ENCODE assay signal across 8 cellular contexts in the genomic region with DNA sequence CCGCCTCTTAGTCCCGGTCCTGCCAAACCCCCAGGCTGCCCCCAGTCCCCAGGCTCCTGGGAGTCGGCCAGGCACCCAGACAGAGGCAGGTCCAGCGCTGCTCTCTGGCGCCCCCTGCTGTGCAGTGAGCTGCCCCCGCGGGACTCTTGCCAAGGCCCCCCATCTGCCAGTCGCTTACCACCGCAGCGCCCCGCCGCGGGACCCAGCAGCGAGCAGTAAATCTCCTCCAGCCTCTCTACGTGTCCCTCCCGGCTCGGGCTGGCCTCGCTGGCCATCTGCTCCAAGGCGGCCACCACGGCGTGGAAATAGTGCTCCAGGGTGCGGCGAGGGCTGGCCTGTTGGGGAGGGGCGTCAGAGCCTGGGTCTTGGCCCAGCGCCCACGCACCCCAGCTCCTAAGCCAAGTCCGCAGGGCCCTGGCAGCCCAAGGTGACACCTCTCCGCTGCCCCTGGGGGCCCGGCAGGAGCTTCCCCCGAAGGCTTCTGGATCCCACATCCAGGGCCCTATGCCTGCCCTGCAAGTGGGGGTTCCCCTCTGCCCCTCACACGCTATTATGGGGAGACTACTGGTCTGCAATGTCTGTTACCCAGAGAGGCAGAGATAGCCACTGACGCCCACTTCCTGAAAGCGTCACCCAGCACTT. TPM values are rescaled to one million over a fixed set of nuclear protein-coding genes. Genes with fewer than 3 reads are reported as not detected.
A peak's percentile ranks its signal among the peaks of the same experiment; 100 is the strongest.
DNase-seq lines count a peak whose midpoint lies in the region; ATAC-seq and TF ChIP-seq lines count a peak whose summit lies in the region.

No MANE protein-coding gene starts in this region.

- no peaks in the 10 kb centered on the region for H3K4me1 Mint-ChIP-seq in activated T-helper 2 cell treated with anti-CD3 and anti-CD28 coated beads, Interferon-gamma antibody, Interleukin-2, Interleukin-4, amounts not matched to agents 10 μg/mL and 5 μg/mL and 100 μg/mL, durations not matched to agents 14 hours and 24 hours and 36 hours (ENCODE audit: low read depth)

- no peaks in the 10 kb centered on the region for H3K9me3 ChIP-seq in HEK293 (ENCODE audit: control insufficient read depth, insufficient read depth, low read depth, low read length)

- H3K27ac Mint-ChIP-seq in activated T-helper 2 cell treated with anti-CD3 and anti-CD28 coated beads, Interferon-gamma antibody, Interleukin-2, Interleukin-4, amounts not matched to agents 10 μg/mL and 5 μg/mL and 100 μg/mL, durations not matched to agents 14 hours and 24 hours and 36 hours, result no peak overlapping the region

- no peaks in the 10 kb centered on the region for H3K36me3 ChIP-seq in HEK293 (ENCODE audit: control insufficient read depth in 2 of 2, insufficient read depth in 1 of 2, low read length in 2 of 2)

- H3K4me3 ChIP-seq in AG09309 (ENCODE audit: control insufficient read depth, low read depth, low read length) (no peak overlapping the region), HEK293 (ENCODE audit: low read depth, low read length) (no peak overlapping the region)

- DNase-seq in AG09309 (ENCODE audit: low read depth) (no peak), activated T-cell treated with anti-CD3 and anti-CD28 coated beads for 24 hours (ENCODE audit: low read depth) (peak; percentile 7), kidney tubule cell (ENCODE audit: low spot score) (peak; percentile 6), pons (ENCODE audit: low spot score) (no peak)
- no peak for DNase-seq in activated T-helper 2 cell treated with anti-CD3 and anti-CD28 coated beads, Interferon-gamma antibody, Interleukin-2, Interleukin-4, amounts not matched to agents 10 μg/mL and 5 μg/mL and 100 μg/mL, durations not matched to agents 14 hours and 24 hours and 36 hours (ENCODE audit: low spot score)

- peaks cover 38% of the 10 kb centered on the region for H3K36me3 Mint-ChIP-seq in activated T-helper 2 cell treated with anti-CD3 and anti-CD28 coated beads, Interferon-gamma antibody, Interleukin-2, Interleukin-4, amounts not matched to agents 10 μg/mL and 5 μg/mL and 100 μg/mL, durations not matched to agents 14 hours and 24 hours and 36 hours (ENCODE audit: low read depth)

- no peak for TF ChIP-seq POLR2A in GM18505 (IDR thresholded peaks at IDR 0.05; ENCODE audit: borderline replicate concordance, extremely low read depth, insufficient read depth, insufficient read length)

- H3K4me3 Mint-ChIP-seq in activated T-helper 2 cell treated with anti-CD3 and anti-CD28 coated beads, Interferon-gamma antibody, Interleukin-2, Interleukin-4, amounts not matched to agents 10 μg/mL and 5 μg/mL and 100 μg/mL, durations not matched to agents 14 hours and 24 hours and 36 hours (ENCODE audit: low read depth), result no peak overlapping the region

- no peaks in the 10 kb centered on the region for H3K4me1 ChIP-seq in HEK293 (ENCODE audit: control insufficient read depth, insufficient read depth, low read length)

- CTCF ChIA-PET in HEK293 (lab: Yijun Ruan, JAX), result interaction anchor here (0.5 to 3.4 kb wide), 26 partner anchors 8 to 871 kb away, joined by 3 to 25 read pairs (median 4); no protein-coding TSS in a partner anchor

- H3K27me3 Mint-ChIP-seq in activated T-helper 2 cell treated with anti-CD3 and anti-CD28 coated beads, Interferon-gamma antibody, Interleukin-2, Interleukin-4, amounts not matched to agents 10 μg/mL and 5 μg/mL and 100 μg/mL, durations not matched to agents 14 hours and 24 hours and 36 hours (ENCODE audit: low read depth), result no peaks in the 10 kb centered on the region

- POLR2A ChIA-PET in HEK293 (lab: Yijun Ruan, JAX), result no interaction called here

- ATAC-seq in GM18505 (IDR thresholded peaks at IDR 0.05; ENCODE audit: unreplicated experiment), result no peak
- no peak for ATAC-seq in HG02571 (IDR thresholded peaks at IDR 0.05; ENCODE audit: unreplicated experiment)

- H3K9me3 Mint-ChIP-seq in activated T-helper 2 cell treated with anti-CD3 and anti-CD28 coated beads, Interferon-gamma antibody, Interleukin-2, Interleukin-4, amounts not matched to agents 10 μg/mL and 5 μg/mL and 100 μg/mL, durations not matched to agents 14 hours and 24 hours and 36 hours, result no peaks in the 10 kb centered on the region

- TF ChIP-seq CTCF in AG09309 (IDR thresholded peaks at IDR 0.05; ENCODE audit: control insufficient read depth, insufficient read depth, low read depth, low read length, missing control alignments) (peak; percentile 28), HEK293 (tag by site-specific recombination; IDR thresholded peaks at IDR 0.05) (peak; percentile 71)

- intact Hi-C loops in activated T-helper 2 cell treated with anti-CD3 and anti-CD28 coated beads, Interferon-gamma antibody, Interleukin-2, Interleukin-4, amounts not matched to agents 10 μg/mL and 5 μg/mL and 100 μg/mL, durations not matched to agents 14 hours and 24 hours and 36 hours (cut with micrococcal nuclease), result no loop called here

- no peak overlapping the region for H3K27ac ChIP-seq in HEK293 (ENCODE audit: extremely low read depth, low read depth, low read length)

TF ChIP-seq in HEK293, 187 proteins besides CTCF, POLR2A, EP300 and RAD21:
- TF ChIP-seq, protein P1, sequence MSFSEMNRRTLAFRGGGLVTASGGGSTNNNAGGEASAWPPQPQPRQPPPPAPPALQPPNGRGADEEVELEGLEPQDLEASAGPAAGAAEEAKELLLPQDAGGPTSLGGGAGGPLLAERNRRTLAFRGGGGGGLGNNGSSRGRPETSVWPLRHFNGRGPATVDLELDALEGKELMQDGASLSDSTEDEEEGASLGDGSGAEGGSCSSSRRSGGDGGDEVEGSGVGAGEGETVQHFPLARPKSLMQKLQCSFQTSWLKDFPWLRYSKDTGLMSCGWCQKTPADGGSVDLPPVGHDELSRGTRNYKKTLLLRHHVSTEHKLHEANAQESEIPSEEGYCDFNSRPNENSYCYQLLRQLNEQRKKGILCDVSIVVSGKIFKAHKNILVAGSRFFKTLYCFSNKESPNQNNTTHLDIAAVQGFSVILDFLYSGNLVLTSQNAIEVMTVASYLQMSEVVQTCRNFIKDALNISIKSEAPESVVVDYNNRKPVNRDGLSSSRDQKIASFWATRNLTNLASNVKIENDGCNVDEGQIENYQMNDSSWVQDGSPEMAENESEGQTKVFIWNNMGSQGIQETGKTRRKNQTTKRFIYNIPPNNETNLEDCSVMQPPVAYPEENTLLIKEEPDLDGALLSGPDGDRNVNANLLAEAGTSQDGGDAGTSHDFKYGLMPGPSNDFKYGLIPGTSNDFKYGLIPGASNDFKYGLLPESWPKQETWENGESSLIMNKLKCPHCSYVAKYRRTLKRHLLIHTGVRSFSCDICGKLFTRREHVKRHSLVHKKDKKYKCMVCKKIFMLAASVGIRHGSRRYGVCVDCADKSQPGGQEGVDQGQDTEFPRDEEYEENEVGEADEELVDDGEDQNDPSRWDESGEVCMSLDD (tag by site-specific recombination; IDR thresholded peaks at IDR 0.05), result peak; percentile 48
- TF ChIP-seq ZNF701 (tag by site-specific recombination; IDR thresholded peaks at IDR 0.05) (no peak), ZEB2 (tag by site-specific recombination; IDR thresholded peaks at IDR 0.05) (0 out of 2 replicates have a peak, but pooled peaks have one; percentile 30), ZNF654 (tag by site-specific recombination; IDR thresholded peaks at IDR 0.05; ENCODE audit: low read depth) (peak; percentile 38), ZSCAN16 (tag by site-specific recombination; IDR thresholded peaks at IDR 0.05) (no peak), GFI1B (tag by site-specific recombination; IDR thresholded peaks at IDR 0.05) (no peak), ZNF423 (tag by site-specific recombination; IDR thresholded peaks at IDR 0.05) (peak; percentile 94; the same call in 1 of the 2 replicates), GLIS1 (tag by site-specific recombination; IDR thresholded peaks at IDR 0.05) (peak; percentile 92), ZIC2 (tag by site-specific recombination; IDR thresholded peaks at IDR 0.05) (peak; percentile 99)
- TF ChIP-seq, protein P2, sequence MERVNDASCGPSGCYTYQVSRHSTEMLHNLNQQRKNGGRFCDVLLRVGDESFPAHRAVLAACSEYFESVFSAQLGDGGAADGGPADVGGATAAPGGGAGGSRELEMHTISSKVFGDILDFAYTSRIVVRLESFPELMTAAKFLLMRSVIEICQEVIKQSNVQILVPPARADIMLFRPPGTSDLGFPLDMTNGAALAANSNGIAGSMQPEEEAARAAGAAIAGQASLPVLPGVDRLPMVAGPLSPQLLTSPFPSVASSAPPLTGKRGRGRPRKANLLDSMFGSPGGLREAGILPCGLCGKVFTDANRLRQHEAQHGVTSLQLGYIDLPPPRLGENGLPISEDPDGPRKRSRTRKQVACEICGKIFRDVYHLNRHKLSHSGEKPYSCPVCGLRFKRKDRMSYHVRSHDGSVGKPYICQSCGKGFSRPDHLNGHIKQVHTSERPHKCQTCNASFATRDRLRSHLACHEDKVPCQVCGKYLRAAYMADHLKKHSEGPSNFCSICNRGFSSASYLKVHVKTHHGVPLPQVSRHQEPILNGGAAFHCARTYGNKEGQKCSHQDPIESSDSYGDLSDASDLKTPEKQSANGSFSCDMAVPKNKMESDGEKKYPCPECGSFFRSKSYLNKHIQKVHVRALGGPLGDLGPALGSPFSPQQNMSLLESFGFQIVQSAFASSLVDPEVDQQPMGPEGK (tag by site-specific recombination; IDR thresholded peaks at IDR 0.05), result peak; percentile 93

RNA-seq across cellular contexts. Expression of gene MFSD6L, which starts 33.7 kb away (rescaled TPM):
- total RNA-seq in activated T-helper 2 cell treated with anti-CD3 and anti-CD28 coated beads, Interferon-gamma antibody, Interleukin-2, Interleukin-4, amounts not matched to agents 10 μg/mL and 5 μg/mL and 100 μg/mL, durations not matched to agents 14 hours and 24 hours and 36 hours, result 0.64 and 0.94 TPM in 2 replicates

RNA-seq across cellular contexts. Expression of gene PIK3R6, which starts 34.6 kb away (rescaled TPM):
- 9.8 and 10.1 TPM in 2 replicates for total RNA-seq in activated T-helper 2 cell treated with anti-CD3 and anti-CD28 coated beads, Interferon-gamma antibody, Interleukin-2, Interleukin-4, amounts not matched to agents 10 μg/mL and 5 μg/mL and 100 μg/mL, durations not matched to agents 14 hours and 24 hours and 36 hours

Comparison
In these comparisons a context has a peak if more than half of its experiments do, and no peak if none do; other contexts are left out.
1. DNase-seq: peak in activated T-cell treated with anti-CD3 and anti-CD28 coated beads for 24 hours (single experiment) and kidney tubule cell (single experiment); none in AG09309 (single experiment), pons (single experiment) and activated T-helper 2 cell treated with anti-CD3 and anti-CD28 coated beads, Interferon-gamma antibody, Interleukin-2, Interleukin-4, amounts not matched to agents 10 μg/mL and 5 μg/mL and 100 μg/mL, durations not matched to agents 14 hours and 24 hours and 36 hours (single experiment).